36 cellular contexts compared by ENCODE assay signal in genomic region chr10:125640609-125641008, GRCh38. TPM values are rescaled to one million over a fixed set of nuclear protein-coding genes. Genes with fewer than 3 reads are reported as not detected.
"Had no signal": no experiment of that assay in that cellular context is flagged by ENCODE, and none has a peak within 500 bp of the region (broad histone marks: within the 10 kb centered on the region; RNA-seq: fewer than 3 reads in every experiment).

No MANE protein-coding gene starts in this region.

- H3K36me3 ChIP-seq: heart right ventricle, left lung, ovary, sigmoid colon, tibial nerve, uterus had no signal

- H3K4me3 ChIP-seq: heart right ventricle, left lung, lung, ovary, sigmoid colon, smooth muscle cell, tibial nerve, uterus had no signal

- FAIRE-seq: keratinocyte had no signal

- H3K27ac ChIP-seq: heart right ventricle, left lung, ovary, sigmoid colon, tibial nerve, uterus had no signal

- H3K27me3 ChIP-seq: left lung, ovary, sigmoid colon, tibial nerve, uterus had no signal

- DNase-seq: heart right ventricle; hippocampal formation; kidney glomerular epithelial cell; left cardiac atrium; left lung; mesendoderm; naive thymus-derived CD4-positive, alpha-beta T cell; ovary; right cardiac atrium; sigmoid colon; stimulated activated CD4-positive, alpha-beta T cell treated with anti-CD3 and anti-CD28 coated beads, Interleukin-1b, Interleukin-23, amount 100 ng/mL, for 48 hours; stimulated activated CD4-positive, alpha-beta T cell treated with anti-CD3 and anti-CD28 coated beads, Interleukin-2, amount 100 ng/mL, for 48 hours; stimulated activated CD4-positive, alpha-beta T cell treated with anti-CD3 and anti-CD28 coated beads, Interleukin-4, amount 100 ng/mL, for 4 hours; stimulated activated CD8-positive, alpha-beta memory T cell treated with anti-CD3 and anti-CD28 coated beads, Interleukin-4, amount 100 ng/mL, for 48 hours; stimulated activated naive CD4-positive, alpha-beta T cell treated with Interleukin-2 at 50 U/mL for 16 hours; stimulated activated naive CD8-positive, alpha-beta T cell treated with anti-CD3 and anti-CD28 coated beads, Interleukin-15, amount 100 ng/mL, for 72 hours; substantia nigra; uterus had no signal

- ATAC-seq: heart right ventricle; left cardiac atrium; left lung; naive thymus-derived CD4-positive, alpha-beta T cell; natural killer cell treated with Interleukin-12 subunit alpha and Interleukin-12 subunit beta and Interleukin-15 and Interleukin-18, amount 100 ng/mL, for 72 hours; right cardiac atrium; stimulated activated memory B cell treated with anti-CD40 and anti-IgM and Interleukin-4, amounts not matched to agents 10 μg/mL and 1 μg/mL and 100 μg/mL, for 72 hours; stimulated activated naive CD8-positive, alpha-beta T cell treated with anti-CD3 and anti-CD28 coated beads, Interleukin-15, amount 100 ng/mL, for 72 hours had no signal

- H3K4me1 ChIP-seq: heart right ventricle, left lung, sigmoid colon, tibial nerve, uterus had no signal

- H3K4me2 ChIP-seq: smooth muscle cell had no signal

- H3K9me3 ChIP-seq: left lung, ovary, sigmoid colon, tibial nerve, uterus had no signal

RNA-seq across cellular contexts. Expression of gene TEX36, which starts 42.4 kb away (rescaled TPM):
- total RNA-seq: heart right ventricle; left cardiac atrium; lower leg skin; lung; mesothelial cell of epicardium; mononuclear cell; naive thymus-derived CD4-positive, alpha-beta T cell; natural killer cell treated with Interleukin-12 subunit alpha and Interleukin-12 subunit beta and Interleukin-15 and Interleukin-18, amount 100 ng/mL, for 72 hours; omental fat pad; ovary; progenitor cell of endocrine pancreas; pulmonary artery endothelial cell; renal cortical epithelial cell; right cardiac atrium; sigmoid colon; skeletal muscle tissue; smooth muscle cell; temporal lobe; tibial nerve; ureter had no signal
- polyA plus RNA-seq: heart right ventricle; keratinocyte; lung; naive thymus-derived CD4-positive, alpha-beta T cell; neural cell; ovary; right cardiac atrium; sigmoid colon; smooth muscle cell; thymus had no signal
